1 cellular context compared by ENCODE assay signal in genomic region chr4:42655921-42656735, GRCh38.
TF ChIP-seq lines count a peak whose summit lies in the region.

No MANE protein-coding gene starts in this region.

TF ChIP-seq in HepG2, 621 proteins besides CTCF, POLR2A, EP300 and RAD21 (continued from another document and continues in another):
- TF ChIP-seq, protein P1, sequence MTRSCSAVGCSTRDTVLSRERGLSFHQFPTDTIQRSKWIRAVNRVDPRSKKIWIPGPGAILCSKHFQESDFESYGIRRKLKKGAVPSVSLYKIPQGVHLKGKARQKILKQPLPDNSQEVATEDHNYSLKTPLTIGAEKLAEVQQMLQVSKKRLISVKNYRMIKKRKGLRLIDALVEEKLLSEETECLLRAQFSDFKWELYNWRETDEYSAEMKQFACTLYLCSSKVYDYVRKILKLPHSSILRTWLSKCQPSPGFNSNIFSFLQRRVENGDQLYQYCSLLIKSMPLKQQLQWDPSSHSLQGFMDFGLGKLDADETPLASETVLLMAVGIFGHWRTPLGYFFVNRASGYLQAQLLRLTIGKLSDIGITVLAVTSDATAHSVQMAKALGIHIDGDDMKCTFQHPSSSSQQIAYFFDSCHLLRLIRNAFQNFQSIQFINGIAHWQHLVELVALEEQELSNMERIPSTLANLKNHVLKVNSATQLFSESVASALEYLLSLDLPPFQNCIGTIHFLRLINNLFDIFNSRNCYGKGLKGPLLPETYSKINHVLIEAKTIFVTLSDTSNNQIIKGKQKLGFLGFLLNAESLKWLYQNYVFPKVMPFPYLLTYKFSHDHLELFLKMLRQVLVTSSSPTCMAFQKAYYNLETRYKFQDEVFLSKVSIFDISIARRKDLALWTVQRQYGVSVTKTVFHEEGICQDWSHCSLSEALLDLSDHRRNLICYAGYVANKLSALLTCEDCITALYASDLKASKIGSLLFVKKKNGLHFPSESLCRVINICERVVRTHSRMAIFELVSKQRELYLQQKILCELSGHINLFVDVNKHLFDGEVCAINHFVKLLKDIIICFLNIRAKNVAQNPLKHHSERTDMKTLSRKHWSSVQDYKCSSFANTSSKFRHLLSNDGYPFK (CRISPR knock-in tag; IDR thresholded peaks at IDR 0.05; ENCODE audit: borderline replicate concordance): no peak
- no peak for TF ChIP-seq TMF1 (CRISPR knock-in tag; IDR thresholded peaks at IDR 0.05; ENCODE audit: low read depth)
- TF ChIP-seq, protein P2, sequence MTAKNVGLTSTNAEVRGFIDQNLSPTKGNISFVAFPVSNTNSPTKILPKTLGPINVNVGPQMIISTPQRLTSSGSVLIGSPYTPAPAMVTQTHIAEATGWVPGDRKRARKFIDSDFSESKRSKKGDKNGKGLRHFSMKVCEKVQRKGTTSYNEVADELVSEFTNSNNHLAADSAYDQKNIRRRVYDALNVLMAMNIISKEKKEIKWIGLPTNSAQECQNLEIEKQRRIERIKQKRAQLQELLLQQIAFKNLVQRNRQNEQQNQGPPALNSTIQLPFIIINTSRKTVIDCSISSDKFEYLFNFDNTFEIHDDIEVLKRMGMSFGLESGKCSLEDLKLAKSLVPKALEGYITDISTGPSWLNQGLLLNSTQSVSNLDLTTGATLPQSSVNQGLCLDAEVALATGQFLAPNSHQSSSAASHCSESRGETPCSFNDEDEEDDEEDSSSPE (CRISPR knock-in tag; IDR thresholded peaks at IDR 0.05): no peak
- no peak for TF ChIP-seq TEAD3 (CRISPR knock-in tag; optimal IDR thresholded peaks at IDR 0.05; ENCODE audit: borderline replicate concordance)
- TF ChIP-seq ZNF530 (CRISPR knock-in tag; IDR thresholded peaks at IDR 0.05; ENCODE audit: low read depth): no peak
- TF ChIP-seq, protein P3, sequence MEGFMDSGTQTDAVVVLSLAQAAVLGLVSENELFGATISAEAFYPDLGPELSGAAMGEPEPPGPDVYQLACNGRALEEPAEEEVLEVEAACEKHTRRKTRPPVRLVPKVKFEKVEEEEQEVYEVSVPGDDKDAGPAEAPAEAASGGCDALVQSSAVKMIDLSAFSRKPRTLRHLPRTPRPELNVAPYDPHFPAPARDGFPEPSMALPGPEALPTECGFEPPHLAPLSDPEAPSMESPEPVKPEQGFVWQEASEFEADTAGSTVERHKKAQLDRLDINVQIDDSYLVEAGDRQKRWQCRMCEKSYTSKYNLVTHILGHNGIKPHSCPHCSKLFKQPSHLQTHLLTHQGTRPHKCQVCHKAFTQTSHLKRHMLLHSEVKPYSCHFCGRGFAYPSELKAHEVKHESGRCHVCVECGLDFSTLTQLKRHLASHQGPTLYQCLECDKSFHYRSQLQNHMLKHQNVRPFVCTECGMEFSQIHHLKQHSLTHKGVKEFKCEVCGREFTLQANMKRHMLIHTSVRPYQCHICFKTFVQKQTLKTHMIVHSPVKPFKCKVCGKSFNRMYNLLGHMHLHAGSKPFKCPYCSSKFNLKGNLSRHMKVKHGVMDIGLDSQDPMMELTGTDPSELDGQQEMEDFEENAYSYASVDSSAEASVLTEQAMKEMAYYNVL (CRISPR knock-in tag; IDR thresholded peaks at IDR 0.05; ENCODE audit: borderline replicate concordance): 0 out of 2 replicates have a peak, but pooled peaks have one; percentile 14
- peak; percentile 20; the same call in 1 of the 2 replicates for TF ChIP-seq HDAC1 (CRISPR knock-in tag; IDR thresholded peaks at IDR 0.05)
- peak; percentile 17; the same call in 1 of the 2 replicates for TF ChIP-seq KMT2A (CRISPR knock-in tag; IDR thresholded peaks at IDR 0.05)
- TF ChIP-seq ZNF337 (CRISPR knock-in tag; IDR thresholded peaks at IDR 0.05; ENCODE audit: borderline replicate concordance, low read depth): no peak
- no peak for TF ChIP-seq HMGA1 (CRISPR knock-in tag; conservative IDR thresholded peaks at IDR 0.05)
- TF ChIP-seq ZBTB7A (CRISPR knock-in tag; IDR thresholded peaks at IDR 0.05): peak; percentile 54; the same call in 1 of the 2 replicates
- TF ChIP-seq ISL2 (CRISPR knock-in tag; IDR thresholded peaks at IDR 0.05): 0 out of 2 replicates have a peak, but pooled peaks have one; percentile 32
- TF ChIP-seq, protein P4, sequence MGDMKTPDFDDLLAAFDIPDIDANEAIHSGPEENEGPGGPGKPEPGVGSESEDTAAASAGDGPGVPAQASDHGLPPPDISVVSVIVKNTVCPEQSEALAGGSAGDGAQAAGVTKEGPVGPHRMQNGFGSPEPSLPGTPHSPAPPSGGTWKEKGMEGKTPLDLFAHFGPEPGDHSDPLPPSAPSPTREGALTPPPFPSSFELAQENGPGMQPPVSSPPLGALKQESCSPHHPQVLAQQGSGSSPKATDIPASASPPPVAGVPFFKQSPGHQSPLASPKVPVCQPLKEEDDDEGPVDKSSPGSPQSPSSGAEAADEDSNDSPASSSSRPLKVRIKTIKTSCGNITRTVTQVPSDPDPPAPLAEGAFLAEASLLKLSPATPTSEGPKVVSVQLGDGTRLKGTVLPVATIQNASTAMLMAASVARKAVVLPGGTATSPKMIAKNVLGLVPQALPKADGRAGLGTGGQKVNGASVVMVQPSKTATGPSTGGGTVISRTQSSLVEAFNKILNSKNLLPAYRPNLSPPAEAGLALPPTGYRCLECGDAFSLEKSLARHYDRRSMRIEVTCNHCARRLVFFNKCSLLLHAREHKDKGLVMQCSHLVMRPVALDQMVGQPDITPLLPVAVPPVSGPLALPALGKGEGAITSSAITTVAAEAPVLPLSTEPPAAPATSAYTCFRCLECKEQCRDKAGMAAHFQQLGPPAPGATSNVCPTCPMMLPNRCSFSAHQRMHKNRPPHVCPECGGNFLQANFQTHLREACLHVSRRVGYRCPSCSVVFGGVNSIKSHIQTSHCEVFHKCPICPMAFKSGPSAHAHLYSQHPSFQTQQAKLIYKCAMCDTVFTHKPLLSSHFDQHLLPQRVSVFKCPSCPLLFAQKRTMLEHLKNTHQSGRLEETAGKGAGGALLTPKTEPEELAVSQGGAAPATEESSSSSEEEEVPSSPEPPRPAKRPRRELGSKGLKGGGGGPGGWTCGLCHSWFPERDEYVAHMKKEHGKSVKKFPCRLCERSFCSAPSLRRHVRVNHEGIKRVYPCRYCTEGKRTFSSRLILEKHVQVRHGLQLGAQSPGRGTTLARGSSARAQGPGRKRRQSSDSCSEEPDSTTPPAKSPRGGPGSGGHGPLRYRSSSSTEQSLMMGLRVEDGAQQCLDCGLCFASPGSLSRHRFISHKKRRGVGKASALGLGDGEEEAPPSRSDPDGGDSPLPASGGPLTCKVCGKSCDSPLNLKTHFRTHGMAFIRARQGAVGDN (CRISPR knock-in tag; IDR thresholded peaks at IDR 0.05): peak; percentile 51; the same call in 1 of the 2 replicates
- TF ChIP-seq, protein P5, sequence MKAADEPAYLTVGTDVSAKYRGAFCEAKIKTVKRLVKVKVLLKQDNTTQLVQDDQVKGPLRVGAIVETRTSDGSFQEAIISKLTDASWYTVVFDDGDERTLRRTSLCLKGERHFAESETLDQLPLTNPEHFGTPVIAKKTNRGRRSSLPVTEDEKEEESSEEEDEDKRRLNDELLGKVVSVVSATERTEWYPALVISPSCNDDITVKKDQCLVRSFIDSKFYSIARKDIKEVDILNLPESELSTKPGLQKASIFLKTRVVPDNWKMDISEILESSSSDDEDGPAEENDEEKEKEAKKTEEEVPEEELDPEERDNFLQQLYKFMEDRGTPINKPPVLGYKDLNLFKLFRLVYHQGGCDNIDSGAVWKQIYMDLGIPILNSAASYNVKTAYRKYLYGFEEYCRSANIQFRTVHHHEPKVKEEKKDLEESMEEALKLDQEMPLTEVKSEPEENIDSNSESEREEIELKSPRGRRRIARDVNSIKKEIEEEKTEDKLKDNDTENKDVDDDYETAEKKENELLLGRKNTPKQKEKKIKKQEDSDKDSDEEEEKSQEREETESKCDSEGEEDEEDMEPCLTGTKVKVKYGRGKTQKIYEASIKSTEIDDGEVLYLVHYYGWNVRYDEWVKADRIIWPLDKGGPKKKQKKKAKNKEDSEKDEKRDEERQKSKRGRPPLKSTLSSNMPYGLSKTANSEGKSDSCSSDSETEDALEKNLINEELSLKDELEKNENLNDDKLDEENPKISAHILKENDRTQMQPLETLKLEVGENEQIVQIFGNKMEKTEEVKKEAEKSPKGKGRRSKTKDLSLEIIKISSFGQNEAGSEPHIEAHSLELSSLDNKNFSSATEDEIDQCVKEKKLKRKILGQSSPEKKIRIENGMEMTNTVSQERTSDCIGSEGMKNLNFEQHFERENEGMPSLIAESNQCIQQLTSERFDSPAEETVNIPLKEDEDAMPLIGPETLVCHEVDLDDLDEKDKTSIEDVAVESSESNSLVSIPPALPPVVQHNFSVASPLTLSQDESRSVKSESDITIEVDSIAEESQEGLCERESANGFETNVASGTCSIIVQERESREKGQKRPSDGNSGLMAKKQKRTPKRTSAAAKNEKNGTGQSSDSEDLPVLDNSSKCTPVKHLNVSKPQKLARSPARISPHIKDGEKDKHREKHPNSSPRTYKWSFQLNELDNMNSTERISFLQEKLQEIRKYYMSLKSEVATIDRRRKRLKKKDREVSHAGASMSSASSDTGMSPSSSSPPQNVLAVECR (CRISPR knock-in tag; IDR thresholded peaks at IDR 0.05; ENCODE audit: borderline replicate concordance): peak; percentile 18; the same call in 1 of the 2 replicates
- TF ChIP-seq ZNF232 (CRISPR knock-in tag; IDR thresholded peaks at IDR 0.05; ENCODE audit: borderline replicate concordance): peak; percentile 57; the same call in 1 of the 2 replicates
- TF ChIP-seq BCLAF1 (IDR thresholded peaks at IDR 0.05): no peak
- TF ChIP-seq ZNF773 (CRISPR knock-in tag; IDR thresholded peaks at IDR 0.05; ENCODE audit: borderline replicate concordance): no peak
- no peak for TF ChIP-seq SMARCC2 (IDR thresholded peaks at IDR 0.05)
- TF ChIP-seq, protein P6, sequence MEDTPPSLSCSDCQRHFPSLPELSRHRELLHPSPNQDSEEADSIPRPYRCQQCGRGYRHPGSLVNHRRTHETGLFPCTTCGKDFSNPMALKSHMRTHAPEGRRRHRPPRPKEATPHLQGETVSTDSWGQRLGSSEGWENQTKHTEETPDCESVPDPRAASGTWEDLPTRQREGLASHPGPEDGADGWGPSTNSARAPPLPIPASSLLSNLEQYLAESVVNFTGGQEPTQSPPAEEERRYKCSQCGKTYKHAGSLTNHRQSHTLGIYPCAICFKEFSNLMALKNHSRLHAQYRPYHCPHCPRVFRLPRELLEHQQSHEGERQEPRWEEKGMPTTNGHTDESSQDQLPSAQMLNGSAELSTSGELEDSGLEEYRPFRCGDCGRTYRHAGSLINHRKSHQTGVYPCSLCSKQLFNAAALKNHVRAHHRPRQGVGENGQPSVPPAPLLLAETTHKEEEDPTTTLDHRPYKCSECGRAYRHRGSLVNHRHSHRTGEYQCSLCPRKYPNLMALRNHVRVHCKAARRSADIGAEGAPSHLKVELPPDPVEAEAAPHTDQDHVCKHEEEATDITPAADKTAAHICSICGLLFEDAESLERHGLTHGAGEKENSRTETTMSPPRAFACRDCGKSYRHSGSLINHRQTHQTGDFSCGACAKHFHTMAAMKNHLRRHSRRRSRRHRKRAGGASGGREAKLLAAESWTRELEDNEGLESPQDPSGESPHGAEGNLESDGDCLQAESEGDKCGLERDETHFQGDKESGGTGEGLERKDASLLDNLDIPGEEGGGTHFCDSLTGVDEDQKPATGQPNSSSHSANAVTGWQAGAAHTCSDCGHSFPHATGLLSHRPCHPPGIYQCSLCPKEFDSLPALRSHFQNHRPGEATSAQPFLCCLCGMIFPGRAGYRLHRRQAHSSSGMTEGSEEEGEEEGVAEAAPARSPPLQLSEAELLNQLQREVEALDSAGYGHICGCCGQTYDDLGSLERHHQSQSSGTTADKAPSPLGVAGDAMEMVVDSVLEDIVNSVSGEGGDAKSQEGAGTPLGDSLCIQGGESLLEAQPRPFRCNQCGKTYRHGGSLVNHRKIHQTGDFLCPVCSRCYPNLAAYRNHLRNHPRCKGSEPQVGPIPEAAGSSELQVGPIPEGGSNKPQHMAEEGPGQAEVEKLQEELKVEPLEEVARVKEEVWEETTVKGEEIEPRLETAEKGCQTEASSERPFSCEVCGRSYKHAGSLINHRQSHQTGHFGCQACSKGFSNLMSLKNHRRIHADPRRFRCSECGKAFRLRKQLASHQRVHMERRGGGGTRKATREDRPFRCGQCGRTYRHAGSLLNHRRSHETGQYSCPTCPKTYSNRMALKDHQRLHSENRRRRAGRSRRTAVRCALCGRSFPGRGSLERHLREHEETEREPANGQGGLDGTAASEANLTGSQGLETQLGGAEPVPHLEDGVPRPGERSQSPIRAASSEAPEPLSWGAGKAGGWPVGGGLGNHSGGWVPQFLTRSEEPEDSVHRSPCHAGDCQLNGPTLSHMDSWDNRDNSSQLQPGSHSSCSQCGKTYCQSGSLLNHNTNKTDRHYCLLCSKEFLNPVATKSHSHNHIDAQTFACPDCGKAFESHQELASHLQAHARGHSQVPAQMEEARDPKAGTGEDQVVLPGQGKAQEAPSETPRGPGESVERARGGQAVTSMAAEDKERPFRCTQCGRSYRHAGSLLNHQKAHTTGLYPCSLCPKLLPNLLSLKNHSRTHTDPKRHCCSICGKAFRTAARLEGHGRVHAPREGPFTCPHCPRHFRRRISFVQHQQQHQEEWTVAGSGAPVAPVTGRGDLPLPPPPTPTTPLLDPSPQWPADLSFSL (CRISPR knock-in tag; IDR thresholded peaks at IDR 0.05): no peak
- 0 out of 2 replicates have a peak, but pooled peaks have one; percentile 30 for TF ChIP-seq POGZ (CRISPR knock-in tag; IDR thresholded peaks at IDR 0.05)
- no peak for TF ChIP-seq PRMT3 (CRISPR knock-in tag; IDR thresholded peaks at IDR 0.05; ENCODE audit: borderline replicate concordance, low read depth)
- TF ChIP-seq IRF2 (CRISPR knock-in tag; IDR thresholded peaks at IDR 0.05): 0 out of 2 replicates have a peak, but pooled peaks have one; percentile 16
- TF ChIP-seq RXRB (CRISPR knock-in tag; IDR thresholded peaks at IDR 0.05; ENCODE audit: borderline replicate concordance): no peak
- no peak for TF ChIP-seq IKZF1 (IDR thresholded peaks at IDR 0.05)
- no peak for TF ChIP-seq SNRNP70 (IDR thresholded peaks at IDR 0.05; ENCODE audit: low read depth, low read length)
- TF ChIP-seq ZNF256 (CRISPR knock-in tag; conservative IDR thresholded peaks at IDR 0.05): no peak; the same call in 1 of the 2 replicates
- TF ChIP-seq PHB2 (IDR thresholded peaks at IDR 0.05; ENCODE audit: partially characterized antibody): no peak
- TF ChIP-seq BRD4 (CRISPR knock-in tag; IDR thresholded peaks at IDR 0.05): no peak
- no peak for TF ChIP-seq PCBP1 (IDR thresholded peaks at IDR 0.05; ENCODE audit: borderline replicate concordance, low read depth, low read length)
